In the genomic region with DNA sequence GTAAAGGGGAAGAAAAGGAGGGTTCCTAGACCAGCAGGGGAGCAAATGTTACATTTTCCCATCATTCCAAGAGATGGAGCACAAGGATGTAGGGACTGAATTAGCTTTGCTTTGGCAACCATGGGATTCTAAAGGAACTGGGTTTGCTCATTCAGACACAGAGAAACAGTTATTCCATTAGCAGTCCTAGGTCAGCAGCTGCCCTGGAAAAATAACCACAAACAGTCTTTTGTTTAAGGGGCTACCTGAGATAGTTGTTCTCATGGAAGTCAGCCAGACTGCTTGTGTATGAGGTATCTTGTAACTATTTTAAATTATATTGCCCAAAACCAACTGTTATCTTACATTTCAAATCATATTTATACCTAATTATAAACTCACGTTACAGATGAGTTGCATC, we compare ENCODE assay signal across 21 cellular contexts. TPM values are rescaled to one million over a fixed set of nuclear protein-coding genes. Genes with fewer than 3 reads are reported as not detected.
DNase-seq lines count a peak whose midpoint lies in the region; ATAC-seq and TF ChIP-seq lines count a peak whose summit lies in the region.
"Had no signal": no experiment of that assay in that cellular context is flagged by ENCODE, and none has a peak within 500 bp of the region (broad histone marks: within the 10 kb centered on the region; RNA-seq: fewer than 3 reads in every experiment).

No MANE protein-coding gene starts in this region.

- peak; percentile 9 for DNase-seq in Daoy (ENCODE audit: low read depth)
- no peak for DNase-seq in IMR-90
- peak; percentile 58 for DNase-seq in NCI-H1105 treated with DMSO at 0.1 percent for 48 hours (lab: John Stamatoyannopoulos, UW)
- DNase-seq in neural progenitor cell (ENCODE audit: low spot score): no peak
- DNase-seq in erythroblast (lab: John Stamatoyannopoulos, UW): no peak
- no peak for DNase-seq in stimulated activated effector memory CD8-positive, alpha-beta T cell treated with anti-CD3 and anti-CD28 coated beads, Interleukin-12 subunit alpha, Interleukin-12 subunit beta, amount 100 ng/mL, for 72 hours (ENCODE audit: low spot score in 2 of 2)
- DNase-seq: ACHN; BE2C; C1 segment of cervical spinal cord; CD4-positive, CD25-positive, alpha-beta regulatory T cell; CD8-positive, alpha-beta memory T cell; COR-L47; DMS 273 treated with DMSO at 0.1 percent for 48 hours; DMS53; DND-41; H7; HFFc6 had no signal

- no peak overlapping the region for H2BK5ac ChIP-seq in IMR-90 (ENCODE audit: low read depth, low read length, poor library complexity, severe bottlenecking)

- no peak overlapping the region for H4K91ac ChIP-seq in IMR-90 (ENCODE audit: insufficient read depth, low read depth, low read length)

- H3K4me1 Mint-ChIP-seq in neural progenitor cell: no peaks in the 10 kb centered on the region
- H3K4me1 Mint-ChIP-seq in stimulated activated effector memory CD8-positive, alpha-beta T cell treated with anti-CD3 and anti-CD28 coated beads, Interleukin-12 subunit alpha, Interleukin-12 subunit beta, amount 100 ng/mL, for 72 hours: no peaks in the 10 kb centered on the region
- H3K4me1 Mint-ChIP-seq: CD4-positive, CD25-positive, alpha-beta regulatory T cell; CD8-positive, alpha-beta memory T cell; GM23338 had no signal

- H4K20me1 ChIP-seq in IMR-90 (ENCODE audit: insufficient read depth, low read length) (no peaks in the 10 kb centered on the region), neural progenitor cell (ENCODE audit: low read depth) (no peaks in the 10 kb centered on the region)

- H3K56ac ChIP-seq in IMR-90 (ENCODE audit: extremely low read depth, insufficient read depth, low read length): no peak overlapping the region

- no peak overlapping the region for H3K9ac ChIP-seq in IMR-90 (ENCODE audit: low read depth, low read length)
- H3K9ac ChIP-seq in neural progenitor cell: no peak overlapping the region

- no peaks in the 10 kb centered on the region for H3K36me3 ChIP-seq in IMR-90 (ENCODE audit: control insufficient read depth, insufficient read depth, low read length)
- no peaks in the 10 kb centered on the region for H3K36me3 ChIP-seq in neural progenitor cell
- H3K36me3 ChIP-seq: BE2C had no signal

- no peaks in the 10 kb centered on the region for H3K79me2 ChIP-seq in neural progenitor cell (ENCODE audit: low read depth)

- H3K9me3 ChIP-seq in IMR-90 (ENCODE audit: control insufficient read depth, insufficient read depth, low read length) (no peaks in the 10 kb centered on the region), neural progenitor cell (ENCODE audit: low read depth) (no peaks in the 10 kb centered on the region)
- H3K9me3 ChIP-seq: BE2C had no signal

- in situ Hi-C loops in IMR-90 (cut with MboI; ENCODE audit: low sequenced_read_pairs): no loop called here

- no peaks in the 10 kb centered on the region for H3K79me1 ChIP-seq in IMR-90 (ENCODE audit: low read depth in 1 of 2, low read length in 2 of 2)

- CTCF ChIA-PET in IMR-90 (lab: Yijun Ruan, JAX): no interaction called here

- H3K23ac ChIP-seq in IMR-90 (ENCODE audit: low read depth, low read length): no peak overlapping the region

- no peak overlapping the region for H3K4me3 ChIP-seq in IMR-90 (ENCODE audit: insufficient read depth, low read depth, low read length)
- no peak overlapping the region for H3K4me3 ChIP-seq in neural progenitor cell
- H3K4me3 ChIP-seq: GM23338 had no signal

- intact Hi-C loops in IMR-90 (cut with micrococcal nuclease): no loop called here

- H3K4ac ChIP-seq in IMR-90 (ENCODE audit: low read depth, low read length): no peak overlapping the region

- H3K4me2 ChIP-seq in IMR-90 (ENCODE audit: low read depth, low read length) (no peak overlapping the region), neural progenitor cell (peak overlapping the region; percentile 2)
- H3K4me2 ChIP-seq: GM23338 had no signal

- TF ChIP-seq CTCF in IMR-90 (conservative IDR thresholded peaks at IDR 0.05; ENCODE audit: low read depth, low read length) (no peak), neural progenitor cell (IDR thresholded peaks at IDR 0.05) (no peak)

- no peaks in the 10 kb centered on the region for H3K9me3 Mint-ChIP-seq in neural progenitor cell
- peaks cover 4% of the 10 kb centered on the region for H3K9me3 Mint-ChIP-seq in stimulated activated effector memory CD8-positive, alpha-beta T cell treated with anti-CD3 and anti-CD28 coated beads, Interleukin-12 subunit alpha, Interleukin-12 subunit beta, amount 100 ng/mL, for 72 hours
- H3K9me3 Mint-ChIP-seq: GM23338, HFFc6 had no signal

- H3K27me3 ChIP-seq in IMR-90 (ENCODE audit: control insufficient read depth, insufficient read depth, low read length): no peaks in the 10 kb centered on the region
- H3K27me3 ChIP-seq in neural progenitor cell: no peaks in the 10 kb centered on the region

- H3K18ac ChIP-seq in IMR-90 (ENCODE audit: low read depth, low read length): peak overlapping the region; percentile 18; the same call in 1 of the 2 replicates

- ATAC-seq in IMR-90 (ENCODE audit: low read depth) (no peak), GM18519 (IDR thresholded peaks at IDR 0.05; ENCODE audit: low FRiP score, unreplicated experiment) (no peak)
- ATAC-seq in stimulated activated effector memory CD8-positive, alpha-beta T cell treated with anti-CD3 and anti-CD28 coated beads, Interleukin-12 subunit alpha, Interleukin-12 subunit beta, amount 100 ng/mL, for 72 hours: no peak
- ATAC-seq: GM23338, HCT116, HepG2 had no signal

- no peak for TF ChIP-seq RAD21 in IMR-90 (IDR thresholded peaks at IDR 0.05; ENCODE audit: low read length)

- no peak overlapping the region for H2BK15ac ChIP-seq in IMR-90 (ENCODE audit: low read depth, low read length)

- H2AK5ac ChIP-seq in IMR-90 (ENCODE audit: low read depth, low read length): peak overlapping the region; percentile 57; the same call in 1 of the 2 replicates

- no peak overlapping the region; the same call in 1 of the 2 replicates for H2BK120ac ChIP-seq in IMR-90 (ENCODE audit: low read depth, low read length)

- no peaks in the 10 kb centered on the region for H3K9me1 ChIP-seq in IMR-90 (ENCODE audit: insufficient read depth, low read length)

- no peak overlapping the region for H3K14ac ChIP-seq in IMR-90 (replicated peaks; ENCODE audit: low read depth, low read length)

- no peak overlapping the region for H3K4me3 Mint-ChIP-seq in neural progenitor cell
- no peak overlapping the region for H3K4me3 Mint-ChIP-seq in stimulated activated effector memory CD8-positive, alpha-beta T cell treated with anti-CD3 and anti-CD28 coated beads, Interleukin-12 subunit alpha, Interleukin-12 subunit beta, amount 100 ng/mL, for 72 hours
- H3K4me3 Mint-ChIP-seq: CD4-positive, CD25-positive, alpha-beta regulatory T cell; CD8-positive, alpha-beta memory T cell; GM23338; HFFc6 had no signal

- no peak overlapping the region for H4K8ac ChIP-seq in IMR-90 (ENCODE audit: low read depth in 2 of 2, low read length in 2 of 2)

- H3K27me3 Mint-ChIP-seq in neural progenitor cell (ENCODE audit: insufficient read depth, low read depth): peaks cover 7% of the 10 kb centered on the region
- H3K27me3 Mint-ChIP-seq: CD4-positive, CD25-positive, alpha-beta regulatory T cell had no signal

- no peak overlapping the region for H2AK9ac ChIP-seq in IMR-90 (replicated peaks; ENCODE audit: low read depth, low read length, poor library complexity)

- dilution Hi-C loops in IMR-90 (cut with HindIII; ENCODE audit: low sequenced_read_pairs, unreplicated experiment): no loop called here

- no peak overlapping the region for H3K27ac Mint-ChIP-seq in neural progenitor cell
- no peak overlapping the region for H3K27ac Mint-ChIP-seq in stimulated activated effector memory CD8-positive, alpha-beta T cell treated with anti-CD3 and anti-CD28 coated beads, Interleukin-12 subunit alpha, Interleukin-12 subunit beta, amount 100 ng/mL, for 72 hours
- H3K27ac Mint-ChIP-seq: CD4-positive, CD25-positive, alpha-beta regulatory T cell; CD8-positive, alpha-beta memory T cell; GM23338; HFFc6 had no signal

- no TSS peak for BruUV-seq in IMR-90 (replicated peaks; lab: Mats Ljungman, UMichigan)

- no peak overlapping the region for H4K5ac ChIP-seq in IMR-90 (ENCODE audit: low read depth, low read length)

- H3K36me3 Mint-ChIP-seq in neural progenitor cell: no peaks in the 10 kb centered on the region
- H3K36me3 Mint-ChIP-seq in stimulated activated effector memory CD8-positive, alpha-beta T cell treated with anti-CD3 and anti-CD28 coated beads, Interleukin-12 subunit alpha, Interleukin-12 subunit beta, amount 100 ng/mL, for 72 hours: no peaks in the 10 kb centered on the region
- H3K36me3 Mint-ChIP-seq: CD4-positive, CD25-positive, alpha-beta regulatory T cell; CD8-positive, alpha-beta memory T cell had no signal

- TF ChIP-seq POLR2A in IMR-90 (IDR thresholded peaks at IDR 0.05; ENCODE audit: low read depth, low read length) (no peak), erythroblast (IDR thresholded peaks at IDR 0.05; ENCODE audit: low read length) (no peak)

- WGBS in IMR-90 (ENCODE audit: extremely low coverage in 2 of 2, insufficient read length in 1 of 2), 2 experiments: no CpG with 5 or more reads among the region's 1 CpG

- POLR2A ChIA-PET in IMR-90 (lab: Charles Lee; ENCODE audit: unreplicated experiment): no interaction called here

- peaks cover 4% of the 10 kb centered on the region; the same call in 1 of the 2 replicates for H3K4me1 ChIP-seq in IMR-90 (ENCODE audit: control insufficient read depth, insufficient read depth, low read length)
- peaks cover 3% of the 10 kb centered on the region for H3K4me1 ChIP-seq in neural progenitor cell
- H3K4me1 ChIP-seq: BE2C had no signal

- H2AFZ ChIP-seq in IMR-90 (replicated peaks; ENCODE audit: low read length, poor library complexity) (no peak overlapping the region), neural progenitor cell (replicated peaks) (no peak overlapping the region)
- H2AFZ ChIP-seq: GM23338 had no signal

- no peak overlapping the region for H3K27ac ChIP-seq in IMR-90 (ENCODE audit: insufficient read depth, low read length)
- no peak overlapping the region for H3K27ac ChIP-seq in neural progenitor cell

- H2BK20ac ChIP-seq in IMR-90 (ENCODE audit: low read depth, low read length): no peak overlapping the region

- no peaks in the 10 kb centered on the region for H3F3A ChIP-seq in neural progenitor cell (ENCODE audit: low read depth)

RNA-seq across cellular contexts. Expression of gene VCAM1, which starts 58.4 kb away (rescaled TPM):
- total RNA-seq in Daoy (2014; rRNA removed; shearing (Covaris generic)): 58.1 and 81.5 TPM in 2 replicates
- total RNA-seq in IMR-90 (2012; rRNA removed) (19.7 and 21.1 TPM in 2 replicates), neural progenitor cell (ENCODE audit: low replicate concordance) (0.34 and 2.1 TPM in 2 replicates)
- 5.7 and 10.1 TPM in 2 replicates for polyA plus RNA-seq in IMR-90 (2012; rRNA removed)
- 1.8 and 2.7 TPM in 2 replicates for polyA plus RNA-seq in IMR-90 (2012; cell fraction: cytosol; rRNA removed)
- polyA plus RNA-seq in IMR-90 (2012; cell fraction: nucleus; rRNA removed; ENCODE audit: low replicate concordance): 0.70 and 8.8 TPM in 2 replicates
- total RNA-seq: CD4-positive, CD25-positive, alpha-beta regulatory T cell; GM23338; H7; HepG2; HFFc6 had no signal
- polyA plus RNA-seq: CD4-positive, CD25-positive, alpha-beta regulatory T cell; GM23338; HepG2 had no signal

Comparison
In these comparisons a context has a peak if more than half of its experiments do, and no peak if none do; other contexts are left out.
1. DNase-seq: peak in Daoy (single experiment) and NCI-H1105 treated with DMSO at 0.1 percent for 48 hours (single experiment); none in IMR-90 (single experiment), neural progenitor cell (single experiment), erythroblast (0 of 2) and stimulated activated effector memory CD8-positive, alpha-beta T cell treated with anti-CD3 and anti-CD28 coated beads, Interleukin-12 subunit alpha, Interleukin-12 subunit beta, amount 100 ng/mL, for 72 hours (0 of 2).